ENCODE assay signal across 8 cellular contexts in the genomic region with DNA sequence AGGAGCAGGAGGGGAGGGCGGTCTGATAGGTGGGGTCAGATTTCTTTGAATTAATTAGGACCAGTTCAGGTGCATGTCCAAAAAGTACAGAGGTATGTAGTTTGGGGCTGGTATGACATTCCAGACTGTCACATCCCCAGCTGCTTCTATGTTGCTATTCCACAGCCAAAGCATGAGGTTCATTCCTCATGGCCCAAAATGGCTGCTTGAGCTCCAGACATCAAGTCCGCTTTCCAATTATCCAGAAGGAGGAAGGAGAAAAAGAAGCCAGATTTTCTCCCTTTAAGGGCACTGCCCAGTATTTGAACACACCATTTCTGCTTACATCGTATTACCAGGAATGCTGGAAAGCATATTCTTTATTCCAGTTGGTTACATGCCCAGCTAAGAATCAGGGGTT. TPM values are rescaled to one million over a fixed set of nuclear protein-coding genes. Genes with fewer than 3 reads are reported as not detected.
"Had no signal": no experiment of that assay in that cellular context is flagged by ENCODE, and none has a peak within 500 bp of the region (broad histone marks: within the 10 kb centered on the region; RNA-seq: fewer than 3 reads in every experiment).

No MANE protein-coding gene starts in this region.

- H3K9ac ChIP-seq: GM23248 had no signal

- H2AFZ ChIP-seq: GM23248 had no signal

- H3K27ac ChIP-seq: GM23248, HL-60 had no signal

- DNase-seq: GOT3, H9, HCEC 1CT, KG1 had no signal

- ATAC-seq: HepG2 had no signal

- H3K4me3 ChIP-seq: GM23248 had no signal

- FAIRE-seq: H54, HepG2 had no signal

RNA-seq across cellular contexts. Expression of a gene that starts 58.0 kb away (rescaled TPM):
- total RNA-seq: HepG2 had no signal
